In the genomic region with DNA sequence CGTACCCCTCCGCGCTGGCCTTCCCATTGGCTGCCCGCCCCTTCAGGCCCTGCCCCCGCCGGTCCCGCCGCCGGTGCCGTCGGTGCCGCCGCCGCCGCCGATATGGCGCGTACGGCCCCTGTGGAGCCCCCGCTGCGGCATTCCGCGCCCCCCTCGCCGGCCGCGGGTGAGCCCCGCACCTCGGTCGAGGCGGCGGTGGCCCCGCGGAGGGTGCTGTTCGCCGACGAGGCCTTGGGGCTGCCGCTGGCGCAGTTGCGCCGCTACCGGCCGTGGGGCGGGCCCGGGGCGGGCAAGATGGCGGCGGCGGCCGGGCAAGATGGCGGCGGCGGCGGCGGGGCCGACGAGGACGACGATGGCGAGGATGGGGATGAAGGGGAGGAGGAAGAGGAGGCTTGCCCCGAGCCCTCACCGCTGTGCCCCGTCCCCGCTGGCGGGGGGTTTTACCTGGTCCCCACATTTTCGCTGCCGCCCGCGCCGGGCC, we compare ENCODE assay signal across 8 cellular contexts. TPM values are rescaled to one million over a fixed set of nuclear protein-coding genes. Genes with fewer than 3 reads are reported as not detected.
A peak's percentile ranks its signal among the peaks of the same experiment; 100 is the strongest.
DNase-seq lines count a peak whose midpoint lies in the region; ATAC-seq, FAIRE-seq and TF ChIP-seq lines count a peak whose summit lies in the region.

A gene with protein sequence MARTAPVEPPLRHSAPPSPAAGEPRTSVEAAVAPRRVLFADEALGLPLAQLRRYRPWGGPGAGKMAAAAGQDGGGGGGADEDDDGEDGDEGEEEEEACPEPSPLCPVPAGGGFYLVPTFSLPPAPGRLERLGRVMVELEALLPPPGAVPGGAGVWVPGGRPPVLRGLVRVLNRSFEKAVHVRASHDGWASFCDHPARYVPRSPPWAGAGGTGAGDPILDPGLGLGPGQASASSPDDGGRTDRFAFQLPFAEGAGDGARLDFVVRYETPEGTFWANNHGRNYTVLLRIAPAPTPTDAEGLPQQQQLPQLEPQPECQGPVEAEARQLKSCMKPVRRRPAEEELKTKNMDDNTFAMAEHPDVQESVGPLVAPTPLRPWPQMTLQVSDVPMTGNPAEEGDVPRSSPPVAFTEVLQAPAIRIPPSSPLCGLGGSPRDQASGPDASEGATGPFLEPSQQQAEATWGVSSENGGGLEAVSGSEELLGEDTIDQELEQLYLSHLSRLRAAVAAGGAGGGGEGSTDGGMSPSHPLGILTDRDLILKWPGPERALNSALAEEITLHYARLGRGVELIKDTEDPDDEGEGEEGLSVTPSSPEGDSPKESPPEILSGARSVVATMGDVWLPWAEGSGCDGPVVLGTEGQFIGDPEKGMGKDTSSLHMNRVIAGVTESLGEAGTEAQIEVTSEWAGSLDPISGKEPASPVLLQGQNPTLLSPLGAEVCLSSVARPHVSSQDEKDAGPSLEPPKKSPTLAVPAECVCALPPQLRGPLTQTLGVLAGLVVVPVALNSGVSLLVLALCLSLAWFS (plus strand): TSS at position 26 of the 481 bp plus-strand sequence. CDS start 77 bp downstream, at position 103.

- no peaks in the 10 kb centered on the region for H3K9me3 ChIP-seq in kidney (ENCODE audit: control insufficient read depth in 1 of 2, low read length in 2 of 2)

- DNase-seq in AG10803 (ENCODE audit: low read depth) (no peak), kidney (peak; percentile 79), HT-29 (ENCODE audit: low spot score) (no peak), AML-193 (lab: John Stamatoyannopoulos, UW) (no peak)
- no peak for DNase-seq in stimulated activated naive CD8-positive, alpha-beta T cell treated with anti-CD3 and anti-CD28 coated beads, Interleukin-15, amount 100 ng/mL, for 72 hours

- intact Hi-C loops in kidney (cut with DNase I), result no loop called here

- peak within 1 kb of the TSS; percentile 99 for H3K27ac ChIP-seq in angular gyrus (ENCODE audit: low read depth, low read length)
- H3K27ac ChIP-seq in kidney (ENCODE audit: low read depth in 2 of 2, low read length in 2 of 2), result peak within 1 kb of the TSS; percentile 95 to 97

- peaks cover 10 to 16% of the 10 kb centered on the region in 2 donors for H3K4me1 ChIP-seq in kidney (ENCODE audit: control insufficient read depth in 1 of 2, insufficient read depth in 1 of 2, low read depth in 1 of 2, low read length in 2 of 2)

- no peak for TF ChIP-seq CTCF in AG10803 (conservative IDR thresholded peaks at IDR 0.05; ENCODE audit: low read length)
- no peak for TF ChIP-seq CTCF in kidney (IDR thresholded peaks at IDR 0.05; ENCODE audit: borderline replicate concordance, extremely low read depth, insufficient read depth)

- no peak for FAIRE-seq in kidney (lab: Jason Lieb, UNC)

- no peaks in the 10 kb centered on the region for H3K9me3 Mint-ChIP-seq in stimulated activated naive CD8-positive, alpha-beta T cell treated with anti-CD3 and anti-CD28 coated beads, Interleukin-15, amount 100 ng/mL, for 72 hours

- no peaks in the 10 kb centered on the region for H3K27me3 Mint-ChIP-seq in stimulated activated naive CD8-positive, alpha-beta T cell treated with anti-CD3 and anti-CD28 coated beads, Interleukin-15, amount 100 ng/mL, for 72 hours

- H3K4me3 Mint-ChIP-seq in stimulated activated naive CD8-positive, alpha-beta T cell treated with anti-CD3 and anti-CD28 coated beads, Interleukin-15, amount 100 ng/mL, for 72 hours, result peak within 1 kb of the TSS; percentile 87 to 91

- peak within 1 kb of the TSS; percentile 75 for H3K4me3 ChIP-seq in AG10803 (ENCODE audit: low read length)
- peak within 1 kb of the TSS; percentile 81 to 87 for H3K4me3 ChIP-seq in kidney (ENCODE audit: low read length in 2 of 2)

- peak; percentile 34 for ATAC-seq in GM19397 (IDR thresholded peaks at IDR 0.05; ENCODE audit: unreplicated experiment)
- peak; percentile 30 for ATAC-seq in HG03439 (IDR thresholded peaks at IDR 0.05; ENCODE audit: unreplicated experiment)
- peak; percentile 7 for ATAC-seq in stimulated activated naive CD8-positive, alpha-beta T cell treated with anti-CD3 and anti-CD28 coated beads, Interleukin-15, amount 100 ng/mL, for 72 hours

- H3K27ac Mint-ChIP-seq in stimulated activated naive CD8-positive, alpha-beta T cell treated with anti-CD3 and anti-CD28 coated beads, Interleukin-15, amount 100 ng/mL, for 72 hours, result peak within 1 kb of the TSS; percentile 99 to 100

- H3K36me3 ChIP-seq in kidney (ENCODE audit: control insufficient read depth in 1 of 2, insufficient read depth in 2 of 2, low read length in 2 of 2), result no peaks in the 10 kb centered on the region

- peaks cover 73% of the 10 kb centered on the region for H3K4me1 Mint-ChIP-seq in stimulated activated naive CD8-positive, alpha-beta T cell treated with anti-CD3 and anti-CD28 coated beads, Interleukin-15, amount 100 ng/mL, for 72 hours

- peak within 1 kb of the TSS; percentile 65 to 80 for H3K9ac ChIP-seq in kidney (ENCODE audit: low read length in 2 of 2)

RNA-seq across cellular contexts. Expression of the gene that starts here (rescaled TPM):
- total RNA-seq in kidney, result 4.5 TPM
- 5.1 TPM for polyA plus RNA-seq in kidney (ENCODE audit: insufficient read depth, low read depth, low replicate concordance)
- total RNA-seq in HT-29 (2014; rRNA removed; shearing (Covaris generic)), result 7.2 and 7.3 TPM in 2 replicates
